ENCODE assay signal across 37 cellular contexts in genomic region chr9:33348998-33349397, GRCh38. TPM values are rescaled to one million over a fixed set of nuclear protein-coding genes. Genes with fewer than 3 reads are reported as not detected.
DNase-seq lines count a peak whose midpoint lies in the region; ATAC-seq lines count a peak whose summit lies in the region.
"Had no signal": no experiment of that assay in that cellular context is flagged by ENCODE, and none has a peak within 500 bp of the region (broad histone marks: within the 10 kb centered on the region; RNA-seq: fewer than 3 reads in every experiment).

No MANE protein-coding gene starts in this region.

- H2AFZ ChIP-seq in mesenchymal stem cell (ENCODE audit: low read depth, low read length): no peak overlapping the region
- H2AFZ ChIP-seq: parathyroid adenoma had no signal

- H3K27me3 Mint-ChIP-seq in stimulated activated naive CD8-positive, alpha-beta T cell treated with anti-CD3 and anti-CD28 coated beads, Interleukin-15, Interleukin-2, amounts not matched to agents 100 ng/mL and 50 ng/mL, for 24 hours: no peaks in the 10 kb centered on the region
- H3K27me3 Mint-ChIP-seq in stimulated activated naive CD8-positive, alpha-beta T cell treated with anti-CD3 and anti-CD28 coated beads, Interleukin-15, amount 100 ng/mL, for 72 hours: no peaks in the 10 kb centered on the region
- no peaks in the 10 kb centered on the region for H3K27me3 Mint-ChIP-seq in activated T-helper 17 cell treated with anti-CD3 and anti-CD28 coated beads, Interleukin-2, amount 50 U/mL, for 72 hours
- no peaks in the 10 kb centered on the region for H3K27me3 Mint-ChIP-seq in CD4-positive, alpha-beta memory T cell
- H3K27me3 Mint-ChIP-seq: activated CD8-positive, alpha-beta memory T cell treated with anti-CD3 and anti-CD28 coated beads, Interleukin-2, amount 10 ng/mL, durations not matched to agents 7 days and 5 days; activated naive CD8-positive, alpha-beta T cell; effector memory CD8-positive, alpha-beta T cell had no signal

- no peaks in the 10 kb centered on the region for H3K9me3 ChIP-seq in mesenchymal stem cell (ENCODE audit: control insufficient read depth, low read length)
- no peaks in the 10 kb centered on the region for H3K9me3 ChIP-seq in CD4-positive, alpha-beta memory T cell (ENCODE audit: control insufficient read depth in 1 of 2, low read length in 2 of 2)
- H3K9me3 ChIP-seq: heart right ventricle, right atrium auricular region, spleen, upper lobe of left lung had no signal

- H3K9ac ChIP-seq in mesenchymal stem cell (ENCODE audit: low read length): peak overlapping the region; percentile 90
- H3K9ac ChIP-seq: parathyroid adenoma had no signal

- POLR2A ChIA-PET in CD4-positive, alpha-beta memory T cell (lab: Charles Lee; ENCODE audit: partially characterized antibody): no interaction called here

- H2BK120ac ChIP-seq in mesenchymal stem cell (ENCODE audit: low read depth, low read length): no peak overlapping the region

- H3K4me2 ChIP-seq in mesenchymal stem cell (ENCODE audit: low read length, poor library complexity, severe bottlenecking): no peak overlapping the region

- H2BK15ac ChIP-seq in mesenchymal stem cell (ENCODE audit: low read depth, poor library complexity, severe bottlenecking): no peak overlapping the region

- ATAC-seq in stimulated activated naive CD8-positive, alpha-beta T cell treated with anti-CD3 and anti-CD28 coated beads, Interleukin-15, amount 100 ng/mL, for 72 hours: no peak
- ATAC-seq in activated T-helper 17 cell treated with anti-CD3 and anti-CD28 coated beads, Interleukin-2, amount 50 U/mL, for 72 hours (replicated peaks): no peak
- ATAC-seq in HG03457 (IDR thresholded peaks at IDR 0.05; ENCODE audit: unreplicated experiment): no peak
- ATAC-seq: activated CD8-positive, alpha-beta memory T cell treated with anti-CD3 and anti-CD28 coated beads, Interleukin-2, amount 10 ng/mL, durations not matched to agents 7 days and 5 days; effector memory CD8-positive, alpha-beta T cell; heart right ventricle had no signal

- H3K4ac ChIP-seq in mesenchymal stem cell (ENCODE audit: low read depth in 1 of 2, low read length in 2 of 2): no peak overlapping the region

- no peak overlapping the region for H2AK5ac ChIP-seq in mesenchymal stem cell (ENCODE audit: low read length, severe bottlenecking)

- H3K79me1 ChIP-seq in mesenchymal stem cell (replicated peaks; ENCODE audit: low read length, poor library complexity, severe bottlenecking): peaks cover 7% of the 10 kb centered on the region

- H3K27me3 ChIP-seq in mesenchymal stem cell (ENCODE audit: control insufficient read depth in 1 of 2, insufficient read depth in 1 of 2, low read length in 2 of 2): no peaks in the 10 kb centered on the region
- no peaks in the 10 kb centered on the region for H3K27me3 ChIP-seq in CD4-positive, alpha-beta memory T cell (ENCODE audit: insufficient read depth, low read length)
- H3K27me3 ChIP-seq: cardiac muscle cell, heart right ventricle, right atrium auricular region, spleen, upper lobe of left lung had no signal

- H3K14ac ChIP-seq in mesenchymal stem cell (ENCODE audit: low read length in 2 of 2): no peak overlapping the region

- peaks cover 26 to 80% of the 10 kb centered on the region in 2 experiments for H3K36me3 ChIP-seq in mesenchymal stem cell (ENCODE audit: control insufficient read depth in 1 of 2, insufficient read depth in 2 of 2, low read depth in 1 of 2, low read length in 2 of 2)
- H3K36me3 ChIP-seq in CD4-positive, alpha-beta memory T cell (ENCODE audit: insufficient read depth, low read length): peaks cover 26% of the 10 kb centered on the region

- no peak overlapping the region for H2BK5ac ChIP-seq in mesenchymal stem cell (ENCODE audit: low read depth, low read length, poor library complexity, severe bottlenecking)

- DNase-seq in stimulated activated naive CD8-positive, alpha-beta T cell treated with anti-CD3 and anti-CD28 coated beads, Interleukin-15, amount 100 ng/mL, for 72 hours: no peak
- DNase-seq in mesenchymal stem cell (no peak), cortex of kidney (lab: John Stamatoyannopoulos, UW) (no peak)
- no peak for DNase-seq in CD4-positive, alpha-beta memory T cell
- DNase-seq: activated CD4-positive, alpha-beta T cell treated with anti-CD3 and anti-CD28 coated beads for 48 hours; activated CD8-positive, alpha-beta memory T cell treated with anti-CD3 and anti-CD28 coated beads, Interleukin-2, amount 10 ng/mL, durations not matched to agents 7 days and 5 days; aorta; C1 segment of cervical spinal cord; DND-41; effector memory CD8-positive, alpha-beta T cell; erythroblast; foreskin fibroblast; GF-D8; heart right ventricle; KBM-7; kidney; left ventricle myocardium superior; NCI-H1092; NCI-H1694 treated with DMSO at 0.1 percent for 48 hours; NCI-H446 treated with DMSO at 0.1 percent for 48 hours; NCI-H82; SIG-M5; spleen; stimulated activated CD4-positive, alpha-beta T cell treated with anti-CD3 and anti-CD28 coated beads, Interleukin-2, amount 100 ng/mL, for 24 hours; stimulated activated CD8-positive, alpha-beta memory T cell treated with anti-CD3 and anti-CD28 coated beads, Interleukin-4, amount 100 ng/mL, for 48 hours; SW 1271; T1000; upper lobe of left lung had no signal

- H3K18ac ChIP-seq in mesenchymal stem cell (ENCODE audit: low read depth in 1 of 2, low read length in 2 of 2): no peak overlapping the region

- H3K4me1 ChIP-seq in mesenchymal stem cell (ENCODE audit: control insufficient read depth, insufficient read depth, low read depth, low read length): no peaks in the 10 kb centered on the region
- H3K4me1 ChIP-seq in CD4-positive, alpha-beta memory T cell (ENCODE audit: insufficient read depth, low read length): no peaks in the 10 kb centered on the region
- H3K4me1 ChIP-seq: parathyroid adenoma had no signal

- no peak overlapping the region for H3K27ac ChIP-seq in mesenchymal stem cell (ENCODE audit: low read length, poor library complexity, severe bottlenecking)
- H3K27ac ChIP-seq in CD4-positive, alpha-beta memory T cell (ENCODE audit: low read depth, low read length): no peak overlapping the region
- H3K27ac ChIP-seq: cardiac muscle cell, parathyroid adenoma, spleen, VCaP had no signal

- no peak overlapping the region for H2BK12ac ChIP-seq in mesenchymal stem cell (ENCODE audit: low read length in 2 of 2)

- peak overlapping the region; percentile 49 for H3K27ac Mint-ChIP-seq in stimulated activated naive CD8-positive, alpha-beta T cell treated with anti-CD3 and anti-CD28 coated beads, Interleukin-15, Interleukin-2, amounts not matched to agents 100 ng/mL and 50 ng/mL, for 24 hours
- peak overlapping the region in 1 of 2 donors; percentile 45 for H3K27ac Mint-ChIP-seq in stimulated activated naive CD8-positive, alpha-beta T cell treated with anti-CD3 and anti-CD28 coated beads, Interleukin-15, amount 100 ng/mL, for 72 hours
- peak overlapping the region; percentile 53 for H3K27ac Mint-ChIP-seq in activated T-helper 17 cell treated with anti-CD3 and anti-CD28 coated beads, Interleukin-2, amount 50 U/mL, for 72 hours
- peak overlapping the region in 1 of 7 donors; percentile 11 for H3K27ac Mint-ChIP-seq in CD4-positive, alpha-beta memory T cell
- H3K27ac Mint-ChIP-seq: activated CD8-positive, alpha-beta memory T cell treated with anti-CD3 and anti-CD28 coated beads, Interleukin-2, amount 10 ng/mL, durations not matched to agents 7 days and 5 days; activated naive CD8-positive, alpha-beta T cell; effector memory CD8-positive, alpha-beta T cell had no signal

- intact Hi-C loops in CD4-positive, alpha-beta memory T cell (cut with micrococcal nuclease): no loop called here

- CTCF ChIA-PET in CD4-positive, alpha-beta memory T cell (lab: Charles Lee; ENCODE audit: partially characterized antibody): interaction anchor here (2.1 kb wide), 1 partner anchor 25 kb away, joined by 9 read pairs; no protein-coding TSS in a partner anchor

- WGBS in mesenchymal stem cell: 98% methylated on average over 4 of the region's 4 CpGs

- H3K4me3 Mint-ChIP-seq in stimulated activated naive CD8-positive, alpha-beta T cell treated with anti-CD3 and anti-CD28 coated beads, Interleukin-15, Interleukin-2, amounts not matched to agents 100 ng/mL and 50 ng/mL, for 24 hours: no peak overlapping the region
- H3K4me3 Mint-ChIP-seq in stimulated activated naive CD8-positive, alpha-beta T cell treated with anti-CD3 and anti-CD28 coated beads, Interleukin-15, amount 100 ng/mL, for 72 hours: no peak overlapping the region
- H3K4me3 Mint-ChIP-seq in activated T-helper 17 cell treated with anti-CD3 and anti-CD28 coated beads, Interleukin-2, amount 50 U/mL, for 72 hours: no peak overlapping the region
- H3K4me3 Mint-ChIP-seq in CD4-positive, alpha-beta memory T cell: no peak overlapping the region
- H3K4me3 Mint-ChIP-seq: activated CD8-positive, alpha-beta memory T cell treated with anti-CD3 and anti-CD28 coated beads, Interleukin-2, amount 10 ng/mL, durations not matched to agents 7 days and 5 days; activated naive CD8-positive, alpha-beta T cell; effector memory CD8-positive, alpha-beta T cell had no signal

- H3K4me3 ChIP-seq in mesenchymal stem cell (ENCODE audit: insufficient read depth in 1 of 2, low read depth in 1 of 2, low read length in 2 of 2): no peak overlapping the region
- H3K4me3 ChIP-seq in CD4-positive, alpha-beta memory T cell (ENCODE audit: low read length in 2 of 2): no peak overlapping the region
- H3K4me3 ChIP-seq: cardiac muscle cell, coronary artery, heart right ventricle, right atrium auricular region, spleen, upper lobe of left lung had no signal

- no peak overlapping the region for H3K23ac ChIP-seq in mesenchymal stem cell (ENCODE audit: low read length in 2 of 2)

- no peak overlapping the region for H4K8ac ChIP-seq in mesenchymal stem cell (ENCODE audit: low read length)

- no peak overlapping the region for H4K91ac ChIP-seq in mesenchymal stem cell (ENCODE audit: low read length)

- no peaks in the 10 kb centered on the region for H3K4me1 Mint-ChIP-seq in stimulated activated naive CD8-positive, alpha-beta T cell treated with anti-CD3 and anti-CD28 coated beads, Interleukin-15, Interleukin-2, amounts not matched to agents 100 ng/mL and 50 ng/mL, for 24 hours (ENCODE audit: low read depth)
- no peaks in the 10 kb centered on the region for H3K4me1 Mint-ChIP-seq in stimulated activated naive CD8-positive, alpha-beta T cell treated with anti-CD3 and anti-CD28 coated beads, Interleukin-15, amount 100 ng/mL, for 72 hours
- peaks cover 7% of the 10 kb centered on the region for H3K4me1 Mint-ChIP-seq in activated T-helper 17 cell treated with anti-CD3 and anti-CD28 coated beads, Interleukin-2, amount 50 U/mL, for 72 hours
- H3K4me1 Mint-ChIP-seq in CD4-positive, alpha-beta memory T cell: peaks cover 0 to 1% (median 0%) of the 10 kb centered on the region in 4 donors
- H3K4me1 Mint-ChIP-seq: activated CD8-positive, alpha-beta memory T cell treated with anti-CD3 and anti-CD28 coated beads, Interleukin-2, amount 10 ng/mL, durations not matched to agents 7 days and 5 days had no signal

- H3K36me3 Mint-ChIP-seq in stimulated activated naive CD8-positive, alpha-beta T cell treated with anti-CD3 and anti-CD28 coated beads, Interleukin-15, Interleukin-2, amounts not matched to agents 100 ng/mL and 50 ng/mL, for 24 hours (ENCODE audit: low read depth): peaks cover 60% of the 10 kb centered on the region
- H3K36me3 Mint-ChIP-seq in activated T-helper 17 cell treated with anti-CD3 and anti-CD28 coated beads, Interleukin-2, amount 50 U/mL, for 72 hours (ENCODE audit: low read depth): peaks cover 86% of the 10 kb centered on the region
- H3K36me3 Mint-ChIP-seq in CD4-positive, alpha-beta memory T cell: peaks cover 47 to 68% of the 10 kb centered on the region in 2 donors

- H3K9me3 Mint-ChIP-seq in stimulated activated naive CD8-positive, alpha-beta T cell treated with anti-CD3 and anti-CD28 coated beads, Interleukin-15, Interleukin-2, amounts not matched to agents 100 ng/mL and 50 ng/mL, for 24 hours: no peaks in the 10 kb centered on the region
- no peaks in the 10 kb centered on the region for H3K9me3 Mint-ChIP-seq in stimulated activated naive CD8-positive, alpha-beta T cell treated with anti-CD3 and anti-CD28 coated beads, Interleukin-15, amount 100 ng/mL, for 72 hours
- no peaks in the 10 kb centered on the region for H3K9me3 Mint-ChIP-seq in activated T-helper 17 cell treated with anti-CD3 and anti-CD28 coated beads, Interleukin-2, amount 50 U/mL, for 72 hours
- H3K9me3 Mint-ChIP-seq in CD4-positive, alpha-beta memory T cell: no peaks in the 10 kb centered on the region
- H3K9me3 Mint-ChIP-seq: effector memory CD8-positive, alpha-beta T cell had no signal

RNA-seq across cellular contexts. Expression of gene AQP7, which starts 53.4 kb away (rescaled TPM):
- total RNA-seq in activated T-helper 17 cell treated with anti-CD3 and anti-CD28 coated beads, Interleukin-2, amount 50 U/mL, for 72 hours: under 1 TPM; 0.42 to 0.45 TPM
- 0.03 TPM for polyA plus RNA-seq in mesenchymal stem cell (2013, experiment 1 of 2)
- 0.11 TPM for polyA plus RNA-seq in mesenchymal stem cell (2013, experiment 2 of 2)
- under 1 TPM in 1 of 2 experiments, not detected in 1; 0.81 TPM for total RNA-seq in CD4-positive, alpha-beta memory T cell
- under 1 TPM in 1 of 2 donors, not detected in 1; 0.30 TPM for polyA plus RNA-seq in CD4-positive, alpha-beta memory T cell
- total RNA-seq: activated CD8-positive, alpha-beta memory T cell treated with anti-CD3 and anti-CD28 coated beads, Interleukin-2, amount 10 ng/mL, durations not matched to agents 7 days and 5 days had no signal

RNA-seq across cellular contexts. Expression of gene NFX1, which starts 58.7 kb away (rescaled TPM):
- 10 to 100 TPM; 32.0 to 56.5 TPM for total RNA-seq in activated T-helper 17 cell treated with anti-CD3 and anti-CD28 coated beads, Interleukin-2, amount 50 U/mL, for 72 hours
- 21.7 TPM for polyA plus RNA-seq in mesenchymal stem cell (2013, experiment 1 of 2)
- polyA plus RNA-seq in mesenchymal stem cell (2013, experiment 2 of 2): 21.5 TPM
- 10 to 100 TPM; 63.7 to 64.7 TPM for total RNA-seq in CD4-positive, alpha-beta memory T cell
- 10 to 100 TPM; 21.2 to 45.0 TPM for polyA plus RNA-seq in CD4-positive, alpha-beta memory T cell
